1 cellular context compared by ENCODE assay signal in genomic region chr2:36427790-36428243, GRCh38.
TF ChIP-seq lines count a peak whose summit lies in the region.

No MANE protein-coding gene starts in this region.

TF ChIP-seq in A549, 52 proteins besides CTCF, POLR2A, EP300 and RAD21 (continued from another document):
- TF ChIP-seq HMGXB4 (CRISPR knock-in tag; IDR thresholded peaks at IDR 0.05; ENCODE audit: borderline replicate concordance) (no peak), JUN (IDR thresholded peaks at IDR 0.05) (peak in 1 of 2 experiments; percentile 52; a peak in 1 of 5 replicates), HOXB13 (CRISPR knock-in tag; IDR thresholded peaks at IDR 0.05; ENCODE audit: low read depth) (no peak), NPAS2 (CRISPR knock-in tag; IDR thresholded peaks at IDR 0.05; ENCODE audit: borderline replicate concordance) (no peak), MAZ (IDR thresholded peaks at IDR 0.05; ENCODE audit: borderline replicate concordance, low read depth, low read length) (no peak), CHD2 (IDR thresholded peaks at IDR 0.05; ENCODE audit: low read length, partially characterized antibody) (no peak), REST (IDR thresholded peaks at IDR 0.05) (peak; percentile 94), ZSCAN20 (CRISPR knock-in tag; IDR thresholded peaks at IDR 0.05) (no peak), MAX (IDR thresholded peaks at IDR 0.05) (no peak), TFCP2L1 (CRISPR knock-in tag; IDR thresholded peaks at IDR 0.05) (no peak), ZC3H11A (IDR thresholded peaks at IDR 0.05) (no peak)
